In genomic region chr4:13783800-13784411, GRCh38 we compare ENCODE assay signal across 1 cellular context.
TF ChIP-seq lines count a peak whose summit lies in the region.

No MANE protein-coding gene starts in this region.

TF ChIP-seq in GM23338, 12 proteins besides CTCF, POLR2A, EP300 and RAD21 (continued from another document):
- no peak for TF ChIP-seq ETS1 (IDR thresholded peaks at IDR 0.05)
- TF ChIP-seq POLR2AphosphoS5 (IDR thresholded peaks at IDR 0.05; ENCODE audit: low read depth) = no peak
- TF ChIP-seq STAT1 (IDR thresholded peaks at IDR 0.05; ENCODE audit: unreplicated experiment) = no peak
- no peak for TF ChIP-seq EZH2 (IDR thresholded peaks at IDR 0.05; ENCODE audit: low read depth, unreplicated experiment)
- no peak for TF ChIP-seq ZNF114 (CRISPR knock-in tag; IDR thresholded peaks at IDR 0.05)
- no peak for TF ChIP-seq EZH2phosphoT487 (IDR thresholded peaks at IDR 0.05; ENCODE audit: unreplicated experiment)
- TF ChIP-seq ZNF331 (CRISPR knock-in tag; IDR thresholded peaks at IDR 0.05; ENCODE audit: low read depth) = no peak
